17 cellular contexts compared by ENCODE assay signal in the genomic region with DNA sequence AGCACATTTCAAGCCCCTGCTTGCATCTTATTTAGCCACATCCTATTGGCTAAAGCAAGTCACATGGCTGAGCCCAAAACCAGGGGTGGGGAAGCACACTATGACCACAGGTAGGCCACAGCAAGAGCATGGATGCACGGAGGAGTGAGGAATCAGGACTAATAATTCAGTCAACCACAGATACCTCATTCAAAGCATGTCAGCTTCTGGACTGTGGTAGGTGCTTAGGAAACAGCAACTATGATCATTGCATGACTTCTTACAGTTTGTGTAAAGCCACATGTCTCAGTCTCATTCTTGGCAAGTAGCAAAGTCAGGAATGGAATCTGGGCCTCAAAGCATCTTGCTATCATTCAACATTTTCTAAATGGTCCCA.
"Had no signal": no experiment of that assay in that cellular context is flagged by ENCODE, and none has a peak within 500 bp of the region (broad histone marks: within the 10 kb centered on the region; RNA-seq: fewer than 3 reads in every experiment).

No MANE protein-coding gene starts in this region.

- H3K36me3 ChIP-seq: brain microvascular endothelial cell, lower lobe of right lung, ovary, stomach, upper lobe of right lung had no signal

- H3K27ac ChIP-seq: brain microvascular endothelial cell, lower lobe of right lung, ovary, stomach, testis, upper lobe of right lung had no signal

- H3K9me3 ChIP-seq: lower lobe of right lung, ovary, testis had no signal

- ATAC-seq: activated T-helper 17 cell treated with anti-CD3 and anti-CD28 coated beads, Interleukin-2, amount 50 U/mL, for 72 hours; left cardiac atrium; lower lobe of right lung; sciatic nerve; upper lobe of right lung had no signal

- H3K27me3 ChIP-seq: brain microvascular endothelial cell, ovary, stomach, testis, upper lobe of right lung had no signal

- DNase-seq: activated CD4-positive, alpha-beta T cell treated with anti-CD3 and anti-CD28 coated beads, Interleukin-2, amount 50 U/mL, for 48 hours; activated naive CD4-positive, alpha-beta T cell treated with Interleukin-2 at 50 U/mL for 16 hours; anterior cingulate cortex; brain microvascular endothelial cell; cerebellar nuclear complex; effector CD8-positive, alpha-beta T cell; head of caudate nucleus; left cardiac atrium; lower lobe of right lung; midbrain; ovary; stimulated activated CD4-positive, alpha-beta T cell treated with anti-CD3 and anti-CD28 coated beads, Interleukin-1b, Interleukin-23, amount 100 ng/mL, for 48 hours; stomach; upper lobe of right lung had no signal

- H3K4me3 ChIP-seq: lower lobe of right lung, ovary, stomach, testis, upper lobe of right lung had no signal

- H3K4me1 ChIP-seq: lower lobe of right lung, stomach, testis, upper lobe of right lung had no signal
